ENCODE assay signal across 1 cellular context in the genomic region with DNA sequence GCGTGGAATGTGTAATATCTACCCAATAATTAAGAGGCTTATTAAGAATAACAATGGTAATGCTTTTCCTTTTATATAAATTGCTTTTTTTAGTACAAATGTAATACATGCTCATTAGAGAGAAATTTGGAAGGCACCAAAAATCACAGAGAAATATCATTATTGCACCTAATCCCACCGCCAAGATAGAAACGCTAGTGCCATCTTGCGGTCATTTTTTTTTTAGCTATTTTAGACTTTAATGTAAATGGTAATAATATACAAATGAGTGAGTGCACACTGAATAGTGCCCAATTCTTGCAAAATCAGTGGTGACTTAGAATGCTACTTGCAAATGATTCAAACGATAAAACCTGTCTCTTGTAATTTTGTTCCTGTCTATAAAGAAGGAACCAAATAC.
TF ChIP-seq lines count a peak whose summit lies in the region.

No MANE protein-coding gene starts in this region.

TF ChIP-seq in IMR-90, 13 proteins besides CTCF, POLR2A, EP300 and RAD21:
- peak; percentile 29 for TF ChIP-seq SMC3 (IDR thresholded peaks at IDR 0.05; ENCODE audit: low read depth, low read length)
- no peak for TF ChIP-seq MAZ (IDR thresholded peaks at IDR 0.05; ENCODE audit: borderline replicate concordance, low read depth, low read length)
